Comparison of ENCODE assay signal across 19 cellular contexts in the genomic region with DNA sequence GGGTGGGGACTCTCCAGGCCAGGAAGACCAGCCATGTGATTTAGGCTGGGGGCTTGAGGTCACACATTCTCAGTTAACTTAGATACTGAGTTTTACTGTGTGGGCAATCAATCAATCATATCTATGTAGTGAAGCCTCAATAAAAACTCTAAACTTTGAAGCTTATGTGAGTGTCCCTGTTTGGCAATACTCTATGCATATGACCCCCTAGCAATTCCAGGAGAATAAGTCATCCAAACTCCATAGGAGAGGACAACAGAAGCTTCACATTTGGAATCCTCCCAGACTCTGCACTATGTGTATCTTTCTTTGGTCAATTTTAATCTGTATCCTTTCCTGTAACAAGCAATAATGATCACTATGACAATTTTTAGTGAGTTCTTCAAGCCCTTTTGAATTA.
"Had no signal": no experiment of that assay in that cellular context is flagged by ENCODE, and none has a peak within 500 bp of the region (broad histone marks: within the 10 kb centered on the region; RNA-seq: fewer than 3 reads in every experiment).

No MANE protein-coding gene starts in this region.

- DNase-seq: effector memory CD4-positive, alpha-beta T cell; glutamatergic neuron; kidney; left cardiac atrium; left ventricle myocardium inferior; lower lobe of right lung; natural killer cell; posterior cingulate gyrus; sigmoid colon; stimulated activated CD4-positive, alpha-beta T cell treated with anti-CD3 and anti-CD28 coated beads, Interleukin-4, amount 100 ng/mL, for 1 hour; stimulated activated CD8-positive, alpha-beta memory T cell treated with anti-CD3 and anti-CD28 coated beads, Interleukin-4, amount 100 ng/mL, for 48 hours; stimulated activated naive CD8-positive, alpha-beta T cell treated with anti-CD3 and anti-CD28 coated beads, Interleukin-15, Interleukin-2, amounts not matched to agents 100 U/mL and 50 U/mL, for 24 hours; thyroid gland had no signal

- ATAC-seq: esophagus mucosa; gastroesophageal sphincter; left cardiac atrium; lower lobe of right lung; natural killer cell; stimulated activated effector memory CD8-positive, alpha-beta T cell treated with anti-CD3 and anti-CD28 coated beads, Interleukin-12 subunit alpha, Interleukin-12 subunit beta, amount 100 ng/mL, for 72 hours; stimulated activated naive CD8-positive, alpha-beta T cell treated with anti-CD3 and anti-CD28 coated beads, Interleukin-15, Interleukin-2, amounts not matched to agents 100 U/mL and 50 U/mL, for 24 hours had no signal

- H3K36me3 ChIP-seq: gastroesophageal sphincter, left ventricle myocardium inferior, lower lobe of right lung, right atrium auricular region, sigmoid colon, suprapubic skin, thyroid gland had no signal

- H3K4me1 ChIP-seq: gastroesophageal sphincter, left ventricle myocardium inferior, lower lobe of right lung, right atrium auricular region, sigmoid colon, suprapubic skin, thyroid gland had no signal

- H3K4me3 ChIP-seq: gastroesophageal sphincter, left ventricle myocardium inferior, lower lobe of right lung, right atrium auricular region, sigmoid colon, smooth muscle cell, suprapubic skin, thyroid gland had no signal

- H3K27ac ChIP-seq: gastroesophageal sphincter, left ventricle myocardium inferior, lower lobe of right lung, right atrium auricular region, sigmoid colon, suprapubic skin, thyroid gland had no signal

- H3K4me2 ChIP-seq: smooth muscle cell had no signal

- H3K9me3 ChIP-seq: gastroesophageal sphincter, lower lobe of right lung, right atrium auricular region, sigmoid colon, suprapubic skin, thyroid gland had no signal

- H3K27me3 ChIP-seq: gastroesophageal sphincter, right atrium auricular region, sigmoid colon, suprapubic skin, thyroid gland had no signal
